Comparison of ENCODE assay signal across 23 cellular contexts in genomic region chr20:24798930-24799705, GRCh38.
DNase-seq lines count a peak whose midpoint lies in the region; ATAC-seq, FAIRE-seq and TF ChIP-seq lines count a peak whose summit lies in the region.
"Had no signal": no experiment of that assay in that cellular context is flagged by ENCODE, and none has a peak within 500 bp of the region (broad histone marks: within the 10 kb centered on the region; RNA-seq: fewer than 3 reads in every experiment).

No MANE protein-coding gene starts in this region.

- WGBS in thyroid gland, 2 donors = 80 to 84% methylated on average over 12 to 13 of the region's 13 CpGs

- intact Hi-C loops in thyroid gland (cut with DNase I) = no loop called here

- no peaks in the 10 kb centered on the region for H3K9me3 ChIP-seq in thyroid gland
- H3K9me3 ChIP-seq: BLaER1, prostate gland, testis had no signal

- H3K4me3 ChIP-seq in thyroid gland (replicated peaks in 1 of 3) = no peak overlapping the region
- H3K4me3 ChIP-seq: BLaER1, prostate gland, testis had no signal

- peak overlapping the region in 1 of 3 donors; percentile 39 for H3K27ac ChIP-seq in thyroid gland
- H3K27ac ChIP-seq: BLaER1, prostate gland, testis had no signal

- H3K27me3 ChIP-seq in thyroid gland = no peaks in the 10 kb centered on the region
- H3K27me3 ChIP-seq: BLaER1, testis had no signal

- no peak for TF ChIP-seq CTCF in thyroid gland (IDR thresholded peaks at IDR 0.05)

- no peak for ATAC-seq in GM21515 (IDR thresholded peaks at IDR 0.05; ENCODE audit: unreplicated experiment)
- ATAC-seq: stimulated activated effector memory CD8-positive, alpha-beta T cell treated with anti-CD3 and anti-CD28 coated beads, Interleukin-12 subunit alpha, Interleukin-12 subunit beta, amount 100 ng/mL, for 72 hours; T-cell had no signal

- H3K4me1 ChIP-seq in thyroid gland = peaks cover 5 to 22% of the 10 kb centered on the region in 2 donors
- H3K4me1 ChIP-seq: prostate gland, testis had no signal

- H3K36me3 ChIP-seq in thyroid gland = no peaks in the 10 kb centered on the region
- H3K36me3 ChIP-seq: BLaER1, prostate gland had no signal

- DNase-seq in H54 (ENCODE audit: insufficient read length, low spot score) (peak; percentile 42), SK-N-DZ (ENCODE audit: low spot score) (peak; percentile 86), hepatic stellate cell (ENCODE audit: low spot score) (peak; percentile 48), thyroid gland (peak; percentile 50 to 51), NCI-H2196 (lab: John Stamatoyannopoulos, UW; ENCODE audit: unreplicated experiment) (no peak), NK-92 (lab: John Stamatoyannopoulos, UW; ENCODE audit: unreplicated experiment) (no peak)
- DNase-seq: activated CD4-positive, alpha-beta T cell treated with anti-CD3 and anti-CD28 coated beads for 1 hour; activated naive CD4-positive, alpha-beta T cell; activated T-cell treated with anti-CD3 and anti-CD28 coated beads, Interleukin-2, amount 50 U/mL, for 24 hours; amygdala; foreskin fibroblast; MM.1S; NCI-H1436 treated with DMSO at 0.1 percent for 48 hours; NCI-H2171 treated with DMSO at 0.1 percent for 48 hours; NCI-H69; stimulated activated CD4-positive, alpha-beta T cell treated with anti-CD3 and anti-CD28 coated beads, Interleukin-2, amount 100 ng/mL, for 24 hours; T-cell; testis had no signal

- FAIRE-seq in H54 (lab: Jason Lieb, UNC) = no peak
- FAIRE-seq: TTC549 had no signal

- TF ChIP-seq POLR2A in H54 (IDR thresholded peaks at IDR 0.05; ENCODE audit: low read depth, low read length) (no peak), thyroid gland (IDR thresholded peaks at IDR 0.05) (no peak)

Comparison
In these comparisons a context has a peak if more than half of its experiments do, and no peak if none do; other contexts are left out.
1. DNase-seq: peak in H54 (single experiment), SK-N-DZ (single experiment), hepatic stellate cell (single experiment) and thyroid gland (2 of 2); none in NCI-H2196 (single experiment) and NK-92 (single experiment).